ENCODE assay signal across 14 cellular contexts in genomic region chr17:80937501-80938356, GRCh38. TPM values are rescaled to one million over a fixed set of nuclear protein-coding genes. Genes with fewer than 3 reads are reported as not detected.
DNase-seq lines count a peak whose midpoint lies in the region; ATAC-seq and TF ChIP-seq lines count a peak whose summit lies in the region.
"Had no signal": no experiment of that assay in that cellular context is flagged by ENCODE, and none has a peak within 500 bp of the region (broad histone marks: within the 10 kb centered on the region; RNA-seq: fewer than 3 reads in every experiment).

No MANE protein-coding gene starts in this region.

- peak overlapping the region in 7 of 8 donors; percentile 21 to 82 (median 79) for H3K4me3 Mint-ChIP-seq in CD4-positive, alpha-beta memory T cell
- peak overlapping the region; percentile 63 for H3K4me3 Mint-ChIP-seq in activated naive CD8-positive, alpha-beta T cell treated with anti-CD3 and anti-CD28 coated beads, Interleukin-2, amount 10 ng/mL, durations not matched to agents 7 days and 5 days
- H3K4me3 Mint-ChIP-seq in nephron progenitor cell: peak overlapping the region; percentile 44
- H3K4me3 Mint-ChIP-seq in stimulated activated memory B cell treated with anti-CD40 and anti-IgM and Interleukin-4, amounts not matched to agents 10 μg/mL and 1 μg/mL and 100 μg/mL, for 72 hours: no peak overlapping the region
- H3K4me3 Mint-ChIP-seq: activated B cell treated with CpG ODN at 0.5 μM for 24 hours had no signal

- peaks cover 28% of the 10 kb centered on the region for H3K4me1 ChIP-seq in CD4-positive, alpha-beta memory T cell (ENCODE audit: insufficient read depth, low read length)

- CTCF ChIA-PET in CD4-positive, alpha-beta memory T cell (lab: Charles Lee; ENCODE audit: partially characterized antibody): interaction anchor here (1.1 to 1.5 kb wide), 3 partner anchors 8 to 511 kb away, joined by 4 to 5 read pairs (median 5); no protein-coding TSS in a partner anchor

- H3K27me3 ChIP-seq in CD4-positive, alpha-beta memory T cell (ENCODE audit: insufficient read depth, low read length): no peaks in the 10 kb centered on the region
- H3K27me3 ChIP-seq: esophagus muscularis mucosa had no signal

- H3K27ac ChIP-seq in CD4-positive, alpha-beta memory T cell (ENCODE audit: low read depth, low read length): no peak overlapping the region
- peak overlapping the region; percentile 58 for H3K27ac ChIP-seq in KOPT-K1 (ENCODE audit: low read depth, low read length, poor library complexity, severe bottlenecking)
- H3K27ac ChIP-seq: SK-N-MC had no signal

- H3K27ac Mint-ChIP-seq in CD4-positive, alpha-beta memory T cell: peak overlapping the region; percentile 45 to 92 (median 89)
- H3K27ac Mint-ChIP-seq in activated naive CD8-positive, alpha-beta T cell treated with anti-CD3 and anti-CD28 coated beads, Interleukin-2, amount 10 ng/mL, durations not matched to agents 7 days and 5 days: peak overlapping the region; percentile 64
- peak overlapping the region; percentile 96 for H3K27ac Mint-ChIP-seq in nephron progenitor cell
- H3K27ac Mint-ChIP-seq in stimulated activated memory B cell treated with anti-CD40 and anti-IgM and Interleukin-4, amounts not matched to agents 10 μg/mL and 1 μg/mL and 100 μg/mL, for 72 hours: no peak overlapping the region
- H3K27ac Mint-ChIP-seq: activated B cell treated with CpG ODN at 0.5 μM for 24 hours had no signal

- POLR2A ChIA-PET in CD4-positive, alpha-beta memory T cell (lab: Charles Lee; ENCODE audit: partially characterized antibody): interaction anchor here (1.2 to 1.7 kb wide), 2 partner anchors 48 to 483 kb away, joined by 3 to 5 read pairs; no protein-coding TSS in a partner anchor
- POLR2A ChIA-PET in activated naive CD8-positive, alpha-beta T cell treated with anti-CD3 and anti-CD28 coated beads, Interleukin-2, amount 10 ng/mL, durations not matched to agents 7 days and 5 days (lab: Charles Lee): interaction anchor here (0.6 to 1.8 kb wide), 7 partner anchors 9 to 483 kb away, joined by 3 to 8 read pairs (median 5); partner anchors contain the start of gene CHMP6

- H3K36me3 ChIP-seq in CD4-positive, alpha-beta memory T cell (ENCODE audit: insufficient read depth, low read length): no peaks in the 10 kb centered on the region
- peaks cover 68% of the 10 kb centered on the region for H3K36me3 ChIP-seq in KOPT-K1 (ENCODE audit: insufficient read depth, low read length)

- H3K4me1 Mint-ChIP-seq in CD4-positive, alpha-beta memory T cell: peaks cover 18 to 35% (median 25%) of the 10 kb centered on the region in 4 donors
- H3K4me1 Mint-ChIP-seq in activated naive CD8-positive, alpha-beta T cell treated with anti-CD3 and anti-CD28 coated beads, Interleukin-2, amount 10 ng/mL, durations not matched to agents 7 days and 5 days: peaks cover 25% of the 10 kb centered on the region
- peaks cover 37% of the 10 kb centered on the region for H3K4me1 Mint-ChIP-seq in nephron progenitor cell
- peaks cover 38% of the 10 kb centered on the region for H3K4me1 Mint-ChIP-seq in stimulated activated memory B cell treated with anti-CD40 and anti-IgM and Interleukin-4, amounts not matched to agents 10 μg/mL and 1 μg/mL and 100 μg/mL, for 72 hours

- no peaks in the 10 kb centered on the region for H3K9me3 Mint-ChIP-seq in CD4-positive, alpha-beta memory T cell
- H3K9me3 Mint-ChIP-seq in activated naive CD8-positive, alpha-beta T cell treated with anti-CD3 and anti-CD28 coated beads, Interleukin-2, amount 10 ng/mL, durations not matched to agents 7 days and 5 days: no peaks in the 10 kb centered on the region
- H3K9me3 Mint-ChIP-seq in nephron progenitor cell: no peaks in the 10 kb centered on the region
- no peaks in the 10 kb centered on the region for H3K9me3 Mint-ChIP-seq in stimulated activated memory B cell treated with anti-CD40 and anti-IgM and Interleukin-4, amounts not matched to agents 10 μg/mL and 1 μg/mL and 100 μg/mL, for 72 hours
- H3K9me3 Mint-ChIP-seq: activated B cell treated with CpG ODN at 0.5 μM for 24 hours; CD8-positive, alpha-beta memory T cell had no signal

- no peak for ATAC-seq in activated naive CD8-positive, alpha-beta T cell treated with anti-CD3 and anti-CD28 coated beads, Interleukin-2, amount 10 ng/mL, durations not matched to agents 7 days and 5 days (ENCODE audit: low read depth)
- no peak for ATAC-seq in GM21723 (IDR thresholded peaks at IDR 0.05; ENCODE audit: unreplicated experiment)
- ATAC-seq in stimulated activated memory B cell treated with anti-CD40 and anti-IgM and Interleukin-4, amounts not matched to agents 10 μg/mL and 1 μg/mL and 100 μg/mL, for 72 hours: no peak

- no peaks in the 10 kb centered on the region for H3K27me3 Mint-ChIP-seq in CD4-positive, alpha-beta memory T cell
- H3K27me3 Mint-ChIP-seq in activated naive CD8-positive, alpha-beta T cell treated with anti-CD3 and anti-CD28 coated beads, Interleukin-2, amount 10 ng/mL, durations not matched to agents 7 days and 5 days: no peaks in the 10 kb centered on the region
- H3K27me3 Mint-ChIP-seq in nephron progenitor cell (ENCODE audit: low read depth, poor library complexity): peaks cover 26% of the 10 kb centered on the region
- no peaks in the 10 kb centered on the region for H3K27me3 Mint-ChIP-seq in stimulated activated memory B cell treated with anti-CD40 and anti-IgM and Interleukin-4, amounts not matched to agents 10 μg/mL and 1 μg/mL and 100 μg/mL, for 72 hours
- H3K27me3 Mint-ChIP-seq: activated B cell treated with CpG ODN at 0.5 μM for 24 hours had no signal

- DNase-seq in CD4-positive, alpha-beta memory T cell: no peak
- no peak for DNase-seq in activated naive CD8-positive, alpha-beta T cell treated with anti-CD3 and anti-CD28 coated beads, Interleukin-2, amount 10 ng/mL, durations not matched to agents 7 days and 5 days
- DNase-seq in nephron progenitor cell: no peak
- no peak for DNase-seq in NK-92 treated with Interleukin-12 subunit alpha and Interleukin-12 subunit beta, amount 100 ng/mL, for 24 hours (lab: John Stamatoyannopoulos, UW)
- DNase-seq: activated B cell treated with CpG ODN at 0.5 μM for 24 hours; activated effector memory CD4-positive, alpha-beta T cell treated with anti-CD3 and anti-CD28 coated beads, Interleukin-2, amount 50 U/mL, for 16 hours; GOT3; NCI-H2029 treated with DMSO at 0.1 percent for 48 hours had no signal

- peaks cover 3 to 7% of the 10 kb centered on the region in 2 donors for H3K36me3 Mint-ChIP-seq in CD4-positive, alpha-beta memory T cell
- H3K36me3 Mint-ChIP-seq in activated naive CD8-positive, alpha-beta T cell treated with anti-CD3 and anti-CD28 coated beads, Interleukin-2, amount 10 ng/mL, durations not matched to agents 7 days and 5 days: peaks cover 6% of the 10 kb centered on the region
- H3K36me3 Mint-ChIP-seq in nephron progenitor cell (ENCODE audit: low read depth): peaks cover 29% of the 10 kb centered on the region
- peaks cover 29% of the 10 kb centered on the region for H3K36me3 Mint-ChIP-seq in stimulated activated memory B cell treated with anti-CD40 and anti-IgM and Interleukin-4, amounts not matched to agents 10 μg/mL and 1 μg/mL and 100 μg/mL, for 72 hours

- no peaks in the 10 kb centered on the region for H3K9me3 ChIP-seq in CD4-positive, alpha-beta memory T cell (ENCODE audit: control insufficient read depth in 1 of 2, low read length in 2 of 2)
- no peaks in the 10 kb centered on the region for H3K9me3 ChIP-seq in KOPT-K1 (ENCODE audit: insufficient read depth, low read length, poor library complexity, severe bottlenecking)
- H3K9me3 ChIP-seq: esophagus muscularis mucosa had no signal

- intact Hi-C loops in CD4-positive, alpha-beta memory T cell (cut with micrococcal nuclease): loop anchor here (2.0 kb wide), 1 partner anchor 47 kb away; no protein-coding TSS in a partner anchor

- no peak for TF ChIP-seq CTCF in nephron progenitor cell (IDR thresholded peaks at IDR 0.05)

- H3K4me3 ChIP-seq in CD4-positive, alpha-beta memory T cell (ENCODE audit: low read length in 2 of 2): no peak overlapping the region
- H3K4me3 ChIP-seq: esophagus muscularis mucosa, SK-N-MC had no signal

RNA-seq across cellular contexts. Expression of gene CHMP6, which starts 53.9 kb away (rescaled TPM):
- total RNA-seq in CD4-positive, alpha-beta memory T cell: 10 to 100 TPM; 41.4 to 42.3 TPM
- 10 to 100 TPM; 36.7 to 48.7 TPM for polyA plus RNA-seq in CD4-positive, alpha-beta memory T cell
- 10 to 100 TPM; 32.5 to 33.0 TPM for total RNA-seq in activated naive CD8-positive, alpha-beta T cell treated with anti-CD3 and anti-CD28 coated beads, Interleukin-2, amount 10 ng/mL, durations not matched to agents 7 days and 5 days
